Comparison of ENCODE assay signal across 9 cellular contexts in genomic region chr14:75837151-75837787, GRCh38.
"Had no signal": no experiment of that assay in that cellular context is flagged by ENCODE, and none has a peak within 500 bp of the region (broad histone marks: within the 10 kb centered on the region; RNA-seq: fewer than 3 reads in every experiment).

No MANE protein-coding gene starts in this region.

- H3K4me1 ChIP-seq: uterus had no signal

- H3K27me3 ChIP-seq: uterus had no signal

- H2AFZ ChIP-seq: parathyroid adenoma had no signal

- H3K36me3 ChIP-seq: uterus had no signal

- H3K9me3 ChIP-seq: uterus had no signal

- DNase-seq: activated CD4-positive, alpha-beta T cell treated with anti-CD3 and anti-CD28 coated beads, Interleukin-2, amount 50 U/mL, for 48 hours; activated naive CD4-positive, alpha-beta T cell treated with Interleukin-2 at 50 U/mL for 16 hours; dermis blood vessel endothelial cell; hippocampal formation; kidney glomerular epithelial cell; retina; small intestine; uterus had no signal

- H3K79me2 ChIP-seq: parathyroid adenoma had no signal

- H3K4me3 ChIP-seq: uterus had no signal

- H3K27ac ChIP-seq: parathyroid adenoma, uterus had no signal
